Comparison of ENCODE assay signal across 8 cellular contexts in the genomic region with DNA sequence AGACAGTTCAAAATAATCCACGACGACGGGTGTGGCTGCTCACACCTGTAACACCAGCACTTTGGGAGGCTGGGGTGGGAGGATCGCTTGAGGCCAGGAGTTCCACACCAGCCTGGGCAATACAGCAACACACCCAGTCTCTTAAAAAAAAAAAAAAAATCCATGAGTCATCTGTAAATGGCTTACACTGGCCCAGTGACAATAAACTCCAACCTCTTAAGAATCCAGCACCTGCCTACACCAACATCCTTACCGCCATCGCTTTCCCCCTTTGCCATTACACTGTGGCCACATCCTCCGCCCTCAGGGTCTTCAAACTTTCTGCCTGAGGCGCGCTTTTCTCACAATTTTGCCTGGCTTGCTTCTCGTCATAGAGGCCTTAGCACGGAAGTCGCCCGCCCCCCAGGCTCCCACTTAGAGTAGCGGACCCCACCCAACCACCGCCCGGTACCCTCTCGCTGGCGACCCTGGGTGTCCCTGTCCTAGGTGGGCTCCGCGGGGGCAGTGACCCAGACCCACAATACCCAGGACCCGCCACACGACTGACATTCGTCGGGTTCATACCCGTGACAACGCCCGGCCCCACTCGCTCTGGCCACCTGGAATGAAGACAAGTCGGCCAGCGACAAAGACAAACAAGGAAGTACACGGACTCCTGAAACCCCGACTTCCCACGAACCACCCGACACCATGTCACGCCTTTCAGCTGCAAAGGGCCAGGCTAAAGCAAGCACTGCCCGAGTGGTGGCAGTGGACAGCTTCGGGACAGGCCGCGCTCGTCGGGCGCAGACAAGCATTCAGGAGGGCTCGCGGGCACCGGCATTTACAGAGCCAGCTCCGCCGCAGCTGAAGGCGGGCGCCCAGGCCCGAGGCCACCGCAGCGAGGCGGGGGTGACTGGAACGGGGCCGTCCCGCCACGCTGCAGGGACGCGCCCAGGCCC. TPM values are rescaled to one million over a fixed set of nuclear protein-coding genes. Genes with fewer than 3 reads are reported as not detected.
A peak's percentile ranks its signal among the peaks of the same experiment; 100 is the strongest.
DNase-seq lines count a peak whose midpoint lies in the region; ATAC-seq, FAIRE-seq and TF ChIP-seq lines count a peak whose summit lies in the region.

No MANE protein-coding gene starts in this region.

- H3K4me1 ChIP-seq in SJCRH30: no peaks in the 10 kb centered on the region
- H3K4me1 ChIP-seq in liver (ENCODE audit: control insufficient read depth in 4 of 4, insufficient read depth in 4 of 4, low read length in 3 of 4): peaks cover 3 to 20% (median 14%) of the 10 kb centered on the region in 4 donors
- peaks cover 16 to 54% (median 39%) of the 10 kb centered on the region in 4 donors for H3K4me1 ChIP-seq in stomach

- TF ChIP-seq EP300 in stomach (IDR thresholded peaks at IDR 0.05): no peak

- peak; percentile 23 for ATAC-seq in HG03196 (IDR thresholded peaks at IDR 0.05; ENCODE audit: unreplicated experiment)

- 9% methylated on average over 59 of the region's 59 CpGs for WGBS in liver
- WGBS in stomach, 5 donors: 6 to 11% (median 7%) methylated on average over 26 to 59 of the region's 59 CpGs

- H3K36me3 ChIP-seq in SJCRH30 (peaks cover 30% of the 10 kb centered on the region), liver (ENCODE audit: control insufficient read depth in 4 of 4, insufficient read depth in 3 of 4, low read depth in 1 of 4, low read length in 3 of 4) (peaks cover 0 to 25% (median 12%) of the 10 kb centered on the region in 4 donors), stomach (peaks cover 15 to 59% (median 52%) of the 10 kb centered on the region in 4 donors)

- peak overlapping the region; percentile 72 for H3K4me3 ChIP-seq in SJCRH30
- peak overlapping the region; percentile 91 to 98 (median 94) for H3K4me3 ChIP-seq in liver (ENCODE audit: low read depth in 1 of 3, low read length in 3 of 3)
- peak overlapping the region; percentile 78 to 95 (median 86) for H3K4me3 ChIP-seq in stomach

- no peak for TF ChIP-seq POLR2A in stomach (IDR thresholded peaks at IDR 0.05)

- peak overlapping the region; percentile 98; the same call in 1 of the 2 replicates for H3K27ac ChIP-seq in SJCRH30
- H3K27ac ChIP-seq in cingulate gyrus (ENCODE audit: low read depth, low read length): peak overlapping the region; percentile 39
- H3K27ac ChIP-seq in liver (ENCODE audit: low read depth in 1 of 2, low read length in 2 of 2): peak overlapping the region; percentile 97 to 98
- H3K27ac ChIP-seq in stomach: peak overlapping the region; percentile 91 to 100 (median 97)

- peak overlapping the region in 1 of 2 donors; percentile 84 for H3K9ac ChIP-seq in liver (ENCODE audit: low read depth in 1 of 2, low read length in 2 of 2)

- peak; percentile 37 for FAIRE-seq in GM19239 (lab: Jason Lieb, UNC)

- H3K27me3 ChIP-seq in SJCRH30 (no peaks in the 10 kb centered on the region), liver (ENCODE audit: control insufficient read depth in 4 of 4, insufficient read depth in 4 of 4, low read length in 3 of 4) (no peaks in the 10 kb centered on the region), stomach (no peaks in the 10 kb centered on the region)

- 0 out of 2 replicates have a peak, but pooled peaks cover 4% of the 10 kb centered on the region for H3K9me3 ChIP-seq in SJCRH30 (replicated peaks)
- no peaks in the 10 kb centered on the region for H3K9me3 ChIP-seq in liver (ENCODE audit: control insufficient read depth in 4 of 4, low read length in 3 of 4)
- H3K9me3 ChIP-seq in stomach: no peaks in the 10 kb centered on the region

- DNase-seq in D341Med (ENCODE audit: low spot score) (peak; percentile 52), GM19239 (ENCODE audit: insufficient read length, low spot score) (peak; percentile 47), SJCRH30 (peak in 1 of 2 experiments; percentile 21), stomach (peak; percentile 58), DMS153 treated with DMSO at 0.1 percent for 48 hours (lab: John Stamatoyannopoulos, UW; ENCODE audit: unreplicated experiment) (no peak)

- no peak for TF ChIP-seq RAD21 in liver (IDR thresholded peaks at IDR 0.05)

- TF ChIP-seq CTCF in liver (IDR thresholded peaks at IDR 0.05; ENCODE audit: low read depth, low read length, missing input control): no peak
- TF ChIP-seq CTCF in stomach (IDR thresholded peaks at IDR 0.05): no peak

- intact Hi-C loops in stomach (cut with DNase I; ENCODE audit: low total_unique reads): loop anchor here (10.0 kb wide), 1 partner anchor 57 kb away; a partner anchor contains a TSS

TF ChIP-seq in liver, 16 proteins besides CTCF, POLR2A, EP300 and RAD21:
- TF ChIP-seq, protein P1, sequence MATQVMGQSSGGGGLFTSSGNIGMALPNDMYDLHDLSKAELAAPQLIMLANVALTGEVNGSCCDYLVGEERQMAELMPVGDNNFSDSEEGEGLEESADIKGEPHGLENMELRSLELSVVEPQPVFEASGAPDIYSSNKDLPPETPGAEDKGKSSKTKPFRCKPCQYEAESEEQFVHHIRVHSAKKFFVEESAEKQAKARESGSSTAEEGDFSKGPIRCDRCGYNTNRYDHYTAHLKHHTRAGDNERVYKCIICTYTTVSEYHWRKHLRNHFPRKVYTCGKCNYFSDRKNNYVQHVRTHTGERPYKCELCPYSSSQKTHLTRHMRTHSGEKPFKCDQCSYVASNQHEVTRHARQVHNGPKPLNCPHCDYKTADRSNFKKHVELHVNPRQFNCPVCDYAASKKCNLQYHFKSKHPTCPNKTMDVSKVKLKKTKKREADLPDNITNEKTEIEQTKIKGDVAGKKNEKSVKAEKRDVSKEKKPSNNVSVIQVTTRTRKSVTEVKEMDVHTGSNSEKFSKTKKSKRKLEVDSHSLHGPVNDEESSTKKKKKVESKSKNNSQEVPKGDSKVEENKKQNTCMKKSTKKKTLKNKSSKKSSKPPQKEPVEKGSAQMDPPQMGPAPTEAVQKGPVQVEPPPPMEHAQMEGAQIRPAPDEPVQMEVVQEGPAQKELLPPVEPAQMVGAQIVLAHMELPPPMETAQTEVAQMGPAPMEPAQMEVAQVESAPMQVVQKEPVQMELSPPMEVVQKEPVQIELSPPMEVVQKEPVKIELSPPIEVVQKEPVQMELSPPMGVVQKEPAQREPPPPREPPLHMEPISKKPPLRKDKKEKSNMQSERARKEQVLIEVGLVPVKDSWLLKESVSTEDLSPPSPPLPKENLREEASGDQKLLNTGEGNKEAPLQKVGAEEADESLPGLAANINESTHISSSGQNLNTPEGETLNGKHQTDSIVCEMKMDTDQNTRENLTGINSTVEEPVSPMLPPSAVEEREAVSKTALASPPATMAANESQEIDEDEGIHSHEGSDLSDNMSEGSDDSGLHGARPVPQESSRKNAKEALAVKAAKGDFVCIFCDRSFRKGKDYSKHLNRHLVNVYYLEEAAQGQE (IDR thresholded peaks at IDR 0.05): no peak
- TF ChIP-seq RXRA (IDR thresholded peaks at IDR 0.05): no peak
- TF ChIP-seq, protein P2, sequence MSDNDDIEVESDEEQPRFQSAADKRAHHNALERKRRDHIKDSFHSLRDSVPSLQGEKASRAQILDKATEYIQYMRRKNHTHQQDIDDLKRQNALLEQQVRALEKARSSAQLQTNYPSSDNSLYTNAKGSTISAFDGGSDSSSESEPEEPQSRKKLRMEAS (IDR thresholded peaks at IDR 0.05): no peak
- TF ChIP-seq FOXA1 (IDR thresholded peaks at IDR 0.05): no peak
- TF ChIP-seq TAF1 (conservative IDR thresholded peaks at IDR 0.05): no peak

RNA-seq across cellular contexts. Expression of a gene that starts 0.6 kb away (rescaled TPM):
- total RNA-seq in SJCRH30 (2014; rRNA removed; shearing (Covaris generic)): 36.0 and 40.3 TPM in 2 replicates
- total RNA-seq in liver (10 to 100 TPM; 21.5 to 43.0 TPM), stomach (100 to 1,000 TPM in 2 of 5 donors, 10 to 100 TPM in 3; 53.7 to 204 (median 75.5) TPM)
- polyA plus RNA-seq in liver (10 to 100 TPM in 1 of 2 donors, 1 to 10 TPM in 1; 5.0 to 10.0 TPM), stomach (10 to 100 TPM in 2 of 3 donors, 1 to 10 TPM in 1; 8.8 to 29.2 (median 17.9) TPM)

RNA-seq across cellular contexts. Expression of a gene that starts 59.4 kb away (rescaled TPM):
- total RNA-seq in SJCRH30 (2014; rRNA removed; shearing (Covaris generic)): 8.2 and 8.5 TPM in 2 replicates
- total RNA-seq in liver: 10 to 100 TPM; 21.7 to 23.4 TPM
- 1 to 10 TPM; 7.0 to 7.5 TPM for polyA plus RNA-seq in liver
- 100 to 1,000 TPM in 1 of 5 donors, 10 to 100 TPM in 4; 48.7 to 107 (median 73.3) TPM for total RNA-seq in stomach
- polyA plus RNA-seq in stomach: 10 to 100 TPM; 14.7 to 20.8 (median 15.4) TPM

Comparison
In these comparisons a context has a peak if more than half of its experiments do, and no peak if none do; other contexts are left out.
1. H3K27ac ChIP-seq: peak in every context shown above with its lines; median percentile 98 in SJCRH30; 98 in liver; 97 in stomach; 39 in cingulate gyrus.